In genomic region chr7:148753224-148753623, GRCh38 we compare ENCODE assay signal across 31 cellular contexts. TPM values are rescaled to one million over a fixed set of nuclear protein-coding genes. Genes with fewer than 3 reads are reported as not detected.
DNase-seq lines count a peak whose midpoint lies in the region; ATAC-seq and TF ChIP-seq lines count a peak whose summit lies in the region.
"Had no signal": no experiment of that assay in that cellular context is flagged by ENCODE, and none has a peak within 500 bp of the region (broad histone marks: within the 10 kb centered on the region; RNA-seq: fewer than 3 reads in every experiment).

No MANE protein-coding gene starts in this region.

- no peak for TF ChIP-seq POLR2A in body of pancreas (IDR thresholded peaks at IDR 0.05)

- H3K36me3 Mint-ChIP-seq in activated T-cell treated with anti-CD3 and anti-CD28 coated beads, Interleukin-2, amount 50 U/mL, for 24 hours (ENCODE audit: low read depth): peaks cover 70% of the 10 kb centered on the region
- H3K36me3 Mint-ChIP-seq in activated T-cell treated with anti-CD3 and anti-CD28 coated beads, Interleukin-2, amount 50 U/mL, for 4 hours (ENCODE audit: insufficient read depth): peaks cover 33% of the 10 kb centered on the region
- no peaks in the 10 kb centered on the region for H3K36me3 Mint-ChIP-seq in T-helper 17 cell (ENCODE audit: low read depth)
- peaks cover 11 to 15% (median 14%) of the 10 kb centered on the region in 3 donors for H3K36me3 Mint-ChIP-seq in immature natural killer cell
- H3K36me3 Mint-ChIP-seq in neural progenitor cell: peaks cover 25% of the 10 kb centered on the region

- ATAC-seq in activated T-cell treated with anti-CD3 and anti-CD28 coated beads, Interleukin-2, amount 50 U/mL, for 4 hours: no peak
- ATAC-seq in T-helper 17 cell (no peak), body of pancreas (no peak)
- ATAC-seq: A549; effector memory CD8-positive, alpha-beta T cell; esophagus mucosa; left lung; naive thymus-derived CD4-positive, alpha-beta T cell; T-cell had no signal

- H3K9me3 ChIP-seq in T-helper 17 cell (ENCODE audit: control insufficient read depth, low read length, poor library complexity, severe bottlenecking) (no peaks in the 10 kb centered on the region), fibroblast of lung (ENCODE audit: control insufficient read depth, insufficient read depth, low read depth, low read length) (no peaks in the 10 kb centered on the region), neural progenitor cell (ENCODE audit: low read depth) (no peaks in the 10 kb centered on the region), body of pancreas (no peaks in the 10 kb centered on the region)
- H3K9me3 ChIP-seq: A549, left lung, Peyer's patch, SJSA1, vagina had no signal

- peaks cover 8% of the 10 kb centered on the region for H3K9me3 Mint-ChIP-seq in activated T-cell treated with anti-CD3 and anti-CD28 coated beads, Interleukin-2, amount 50 U/mL, for 24 hours
- peaks cover 6% of the 10 kb centered on the region for H3K9me3 Mint-ChIP-seq in activated T-cell treated with anti-CD3 and anti-CD28 coated beads, Interleukin-2, amount 50 U/mL, for 4 hours
- H3K9me3 Mint-ChIP-seq in immature natural killer cell: no peaks in the 10 kb centered on the region
- H3K9me3 Mint-ChIP-seq in neural progenitor cell: no peaks in the 10 kb centered on the region
- H3K9me3 Mint-ChIP-seq: effector memory CD8-positive, alpha-beta T cell; stimulated activated naive CD8-positive, alpha-beta T cell treated with anti-CD3 and anti-CD28 coated beads, Interleukin-15, Interleukin-2, amounts not matched to agents 100 ng/mL and 50 ng/mL, for 24 hours; T-cell had no signal

- TF ChIP-seq CTCF in fibroblast of lung (conservative IDR thresholded peaks at IDR 0.05 in 1 of 2, IDR thresholded peaks at IDR 0.05 in 1 of 2; ENCODE audit: low read depth in 1 of 2, low read length in 2 of 2) (no peak), neural progenitor cell (IDR thresholded peaks at IDR 0.05) (no peak), body of pancreas (IDR thresholded peaks at IDR 0.05) (no peak)

- H2AFZ ChIP-seq in fibroblast of lung (ENCODE audit: low read length) (no peak overlapping the region), neural progenitor cell (replicated peaks) (no peak overlapping the region)

- H3K27ac Mint-ChIP-seq in activated T-cell treated with anti-CD3 and anti-CD28 coated beads, Interleukin-2, amount 50 U/mL, for 24 hours: peak overlapping the region; percentile 0
- H3K27ac Mint-ChIP-seq in T-helper 17 cell (peak overlapping the region; percentile 51), immature natural killer cell (peak overlapping the region in 1 of 6 donors; percentile 19), neural progenitor cell (no peak overlapping the region)
- H3K27ac Mint-ChIP-seq: B cell; CD8-positive, alpha-beta memory T cell; stimulated activated naive CD8-positive, alpha-beta T cell treated with anti-CD3 and anti-CD28 coated beads, Interleukin-15, Interleukin-2, amounts not matched to agents 100 ng/mL and 50 ng/mL, for 24 hours had no signal

- no peaks in the 10 kb centered on the region for H3K27me3 Mint-ChIP-seq in activated T-cell treated with anti-CD3 and anti-CD28 coated beads, Interleukin-2, amount 50 U/mL, for 24 hours
- H3K27me3 Mint-ChIP-seq in activated T-cell treated with anti-CD3 and anti-CD28 coated beads, Interleukin-2, amount 50 U/mL, for 4 hours (ENCODE audit: low read depth): no peaks in the 10 kb centered on the region
- H3K27me3 Mint-ChIP-seq in T-helper 17 cell (no peaks in the 10 kb centered on the region), immature natural killer cell (ENCODE audit: low read depth in 3 of 3) (peaks cover 0 to 2% (median 0%) of the 10 kb centered on the region in 3 donors), neural progenitor cell (ENCODE audit: insufficient read depth, low read depth) (no peaks in the 10 kb centered on the region)
- H3K27me3 Mint-ChIP-seq: B cell; effector memory CD8-positive, alpha-beta T cell; naive thymus-derived CD4-positive, alpha-beta T cell; stimulated activated naive CD8-positive, alpha-beta T cell treated with anti-CD3 and anti-CD28 coated beads, Interleukin-15, Interleukin-2, amounts not matched to agents 100 ng/mL and 50 ng/mL, for 24 hours; T-cell had no signal

- H3K4me1 ChIP-seq in fibroblast of lung (ENCODE audit: control insufficient read depth, extremely low read depth, insufficient read depth, low read length) (no peaks in the 10 kb centered on the region), neural progenitor cell (no peaks in the 10 kb centered on the region), body of pancreas (no peaks in the 10 kb centered on the region)
- H3K4me1 ChIP-seq: A549, left lung, Peyer's patch, SJSA1, vagina had no signal

- H3K4me3 Mint-ChIP-seq in activated T-cell treated with anti-CD3 and anti-CD28 coated beads, Interleukin-2, amount 50 U/mL, for 24 hours: no peak overlapping the region
- no peak overlapping the region for H3K4me3 Mint-ChIP-seq in activated T-cell treated with anti-CD3 and anti-CD28 coated beads, Interleukin-2, amount 50 U/mL, for 4 hours
- H3K4me3 Mint-ChIP-seq in T-helper 17 cell (no peak overlapping the region), immature natural killer cell (no peak overlapping the region), neural progenitor cell (no peak overlapping the region)
- H3K4me3 Mint-ChIP-seq: B cell; CD8-positive, alpha-beta memory T cell; effector memory CD8-positive, alpha-beta T cell; naive thymus-derived CD4-positive, alpha-beta T cell; stimulated activated naive CD8-positive, alpha-beta T cell treated with anti-CD3 and anti-CD28 coated beads, Interleukin-15, Interleukin-2, amounts not matched to agents 100 ng/mL and 50 ng/mL, for 24 hours; T-cell had no signal

- H3K79me2 ChIP-seq in fibroblast of lung (ENCODE audit: control insufficient read depth, insufficient read depth, low read length) (peaks cover 4% of the 10 kb centered on the region), neural progenitor cell (ENCODE audit: low read depth) (peaks cover 59% of the 10 kb centered on the region)

- H3K36me3 ChIP-seq in fibroblast of lung (ENCODE audit: control insufficient read depth, insufficient read depth, low read length) (no peaks in the 10 kb centered on the region), neural progenitor cell (peaks cover 4% of the 10 kb centered on the region), body of pancreas (replicated peaks in 1 of 2; ENCODE audit: insufficient read depth in 1 of 2, low read depth in 2 of 2) (peaks cover 3% of the 10 kb centered on the region in 2 donors)

- H3K27me3 ChIP-seq in fibroblast of lung (ENCODE audit: control insufficient read depth, insufficient read depth, low read length): no peaks in the 10 kb centered on the region
- H3K27me3 ChIP-seq in neural progenitor cell: no peaks in the 10 kb centered on the region
- H3K27me3 ChIP-seq in body of pancreas: no peaks in the 10 kb centered on the region
- H3K27me3 ChIP-seq: left lung, Peyer's patch, SJSA1, vagina had no signal

- WGBS in body of pancreas, 2 donors: 74 to 82% methylated on average over 4 of the region's 4 CpGs

- H3F3A ChIP-seq in neural progenitor cell (ENCODE audit: low read depth): no peaks in the 10 kb centered on the region

- peaks cover 18% of the 10 kb centered on the region for H3K4me1 Mint-ChIP-seq in activated T-cell treated with anti-CD3 and anti-CD28 coated beads, Interleukin-2, amount 50 U/mL, for 24 hours (ENCODE audit: low read depth)
- H3K4me1 Mint-ChIP-seq in activated T-cell treated with anti-CD3 and anti-CD28 coated beads, Interleukin-2, amount 50 U/mL, for 4 hours (ENCODE audit: low read depth): peaks cover 12% of the 10 kb centered on the region
- peaks cover 17% of the 10 kb centered on the region for H3K4me1 Mint-ChIP-seq in T-helper 17 cell
- peaks cover 25 to 49% of the 10 kb centered on the region in 2 donors for H3K4me1 Mint-ChIP-seq in immature natural killer cell
- H3K4me1 Mint-ChIP-seq in neural progenitor cell: no peaks in the 10 kb centered on the region
- H3K4me1 Mint-ChIP-seq: B cell had no signal

- no peak for DNase-seq in activated T-cell treated with anti-CD3 and anti-CD28 coated beads, Interleukin-2, amount 50 U/mL, for 24 hours
- no peak for DNase-seq in activated T-cell treated with anti-CD3 and anti-CD28 coated beads, Interleukin-2, amount 50 U/mL, for 4 hours
- DNase-seq in T-helper 17 cell (no peak), fibroblast of lung (ENCODE audit: low read depth in 2 of 2) (peak; percentile 18 to 36), immature natural killer cell (no peak), neural progenitor cell (ENCODE audit: low spot score) (no peak), NCI-H2029 treated with DMSO at 0.1 percent for 48 hours (lab: John Stamatoyannopoulos, UW) (no peak), body of pancreas (no peak)
- DNase-seq: activated naive CD4-positive, alpha-beta T cell treated with Interleukin-2 at 50 U/mL for 16 hours; activated T-cell treated with anti-CD3 and anti-CD28 coated beads, Interleukin-2, amount 50 U/mL, for 1 hour; amniotic stem cell; CD8-positive, alpha-beta memory T cell; DMS 273 treated with DMSO at 0.1 percent for 48 hours; effector memory CD8-positive, alpha-beta T cell; left lung; mesendoderm; naive thymus-derived CD4-positive, alpha-beta T cell; NCI-H1092 treated with DMSO at 0.1 percent for 48 hours; NCI-H187 treated with DMSO at 0.1 percent for 48 hours; NCI-H526; occipital lobe; Peyer's patch; T-cell had no signal

- no peak overlapping the region for H3K4me3 ChIP-seq in fibroblast of lung (replicated peaks in 1 of 4; ENCODE audit: control extremely low read depth in 1 of 4, insufficient read depth in 1 of 4, low read depth in 3 of 4, low read length in 4 of 4)
- H3K4me3 ChIP-seq in neural progenitor cell: no peak overlapping the region
- H3K4me3 ChIP-seq in body of pancreas: no peak overlapping the region
- H3K4me3 ChIP-seq: A549, coronary artery, left lung, Peyer's patch, SJSA1, vagina had no signal

- no peaks in the 10 kb centered on the region for H4K20me1 ChIP-seq in fibroblast of lung (ENCODE audit: control insufficient read depth, extremely low read depth, insufficient read depth, low read length)
- H4K20me1 ChIP-seq in neural progenitor cell (ENCODE audit: low read depth): no peaks in the 10 kb centered on the region

- H3K4me2 ChIP-seq in fibroblast of lung (ENCODE audit: extremely low read depth, insufficient read depth, low read length) (no peak overlapping the region), neural progenitor cell (no peak overlapping the region)
- H3K4me2 ChIP-seq: A549, KMS-11 had no signal

- H3K27ac ChIP-seq in fibroblast of lung (ENCODE audit: insufficient read depth, low read length): no peak overlapping the region
- H3K27ac ChIP-seq in neural progenitor cell: no peak overlapping the region
- H3K27ac ChIP-seq in body of pancreas: no peak overlapping the region
- H3K27ac ChIP-seq: A549, coronary artery, KMS-11, left lung, Peyer's patch, SJSA1, vagina had no signal

- intact Hi-C loops in body of pancreas (cut with DNase I): no loop called here

- no peak overlapping the region for H3K9ac ChIP-seq in fibroblast of lung (ENCODE audit: insufficient read depth, low read length)
- no peak overlapping the region for H3K9ac ChIP-seq in neural progenitor cell
- H3K9ac ChIP-seq: KMS-11 had no signal

RNA-seq across cellular contexts. Expression of gene CUL1, which starts 54.5 kb away (rescaled TPM):
- 10 to 100 TPM; 75.2 to 83.7 (median 75.4) TPM for total RNA-seq in activated T-cell treated with anti-CD3 and anti-CD28 coated beads, Interleukin-2, amount 50 U/mL, for 4 hours
- total RNA-seq in T-helper 17 cell (10 to 100 TPM; 39.7 to 41.4 TPM), fibroblast of lung (39.8 and 47.9 TPM in 2 replicates), neural progenitor cell (ENCODE audit: low replicate concordance) (74.2 and 89.3 TPM in 2 replicates), body of pancreas (10 to 100 TPM; 19.5 to 23.1 TPM)
- polyA plus RNA-seq in fibroblast of lung (52.3 and 55.5 TPM in 2 replicates), immature natural killer cell (10 to 100 TPM; 31.7 to 67.9 (median 32.4) TPM)
- polyA plus RNA-seq in fibroblast of lung (2012): 37.9 and 41.8 TPM in 2 replicates
- 15.5 and 21.2 TPM in 2 replicates for polyA minus RNA-seq in fibroblast of lung (ENCODE audit: low replicate concordance)

Comparison
In these comparisons a context has a peak if more than half of its experiments do, and no peak if none do; other contexts are left out.
1. DNase-seq: peak in fibroblast of lung (2 of 2); none in activated T-cell treated with anti-CD3 and anti-CD28 coated beads, Interleukin-2, amount 50 U/mL, for 24 hours (single experiment), activated T-cell treated with anti-CD3 and anti-CD28 coated beads, Interleukin-2, amount 50 U/mL, for 4 hours (single experiment), T-helper 17 cell (0 of 3), immature natural killer cell (0 of 3), neural progenitor cell (single experiment), NCI-H2029 treated with DMSO at 0.1 percent for 48 hours (single experiment) and body of pancreas (0 of 4).